Comparison of ENCODE assay signal across 23 cellular contexts in genomic region chr14:87529081-87529480, GRCh38.
"Had no signal": no experiment of that assay in that cellular context is flagged by ENCODE, and none has a peak within 500 bp of the region (broad histone marks: within the 10 kb centered on the region; RNA-seq: fewer than 3 reads in every experiment).

No MANE protein-coding gene starts in this region.

- H3K4me2 ChIP-seq: smooth muscle cell had no signal

- H3K4me3 ChIP-seq: left lung, smooth muscle cell, testis, uterus had no signal

- H3K36me3 ChIP-seq: left lung, uterus had no signal

- DNase-seq: activated B cell treated with CpG ODN at 0.5 μM for 24 hours; activated CD4-positive, alpha-beta T cell treated with anti-CD3 and anti-CD28 coated beads for 36 hours; activated CD4-positive, alpha-beta T cell treated with anti-CD3 and anti-CD28 coated beads, Interleukin-2, amount 50 U/mL, for 4 hours; activated CD8-positive, alpha-beta memory T cell treated with anti-CD3 and anti-CD28 coated beads for 24 hours; activated CD8-positive, alpha-beta memory T cell treated with anti-CD3 and anti-CD28 coated beads, Interleukin-2, amount 50 U/mL, for 4 hours; activated naive CD4-positive, alpha-beta T cell; activated T-cell treated with anti-CD3 and anti-CD28 coated beads, Interleukin-2, amount 50 U/mL, for 4 hours; central memory CD4-positive, alpha-beta T cell; dermis blood vessel endothelial cell; effector CD8-positive, alpha-beta T cell; glutamatergic neuron; hippocampal formation; left lung; natural killer cell; stimulated activated CD4-positive, alpha-beta T cell treated with anti-CD3 and anti-CD28 coated beads, Interleukin-2, amount 100 ng/mL, for 48 hours; stimulated activated CD8-positive, alpha-beta memory T cell treated with anti-CD3 and anti-CD28 coated beads, Interleukin-4, amount 100 ng/mL, for 48 hours; stimulated activated naive B cell treated with anti-CD40 and anti-IgM and Interleukin-4, amounts not matched to agents 10 μg/mL and 1 μg/mL and 100 μg/mL, for 72 hours; T-helper 9 cell; testis; trophoblast cell; uterus had no signal

- H3K4me1 ChIP-seq: left lung, testis, uterus had no signal

- H3K27me3 ChIP-seq: left lung, testis, uterus had no signal

- H3K27ac ChIP-seq: left lung, testis, uterus had no signal

- ATAC-seq: activated CD4-positive, alpha-beta T cell treated with anti-CD3 and anti-CD28 coated beads for 36 hours; activated T-cell treated with anti-CD3 and anti-CD28 coated beads, Interleukin-2, amount 50 U/mL, for 4 hours; left lung; natural killer cell; sciatic nerve; stimulated activated naive B cell treated with anti-CD40 and anti-IgM and Interleukin-4, amounts not matched to agents 10 μg/mL and 1 μg/mL and 100 μg/mL, for 72 hours had no signal
